Comparison of ENCODE assay signal across 26 cellular contexts in the genomic region with DNA sequence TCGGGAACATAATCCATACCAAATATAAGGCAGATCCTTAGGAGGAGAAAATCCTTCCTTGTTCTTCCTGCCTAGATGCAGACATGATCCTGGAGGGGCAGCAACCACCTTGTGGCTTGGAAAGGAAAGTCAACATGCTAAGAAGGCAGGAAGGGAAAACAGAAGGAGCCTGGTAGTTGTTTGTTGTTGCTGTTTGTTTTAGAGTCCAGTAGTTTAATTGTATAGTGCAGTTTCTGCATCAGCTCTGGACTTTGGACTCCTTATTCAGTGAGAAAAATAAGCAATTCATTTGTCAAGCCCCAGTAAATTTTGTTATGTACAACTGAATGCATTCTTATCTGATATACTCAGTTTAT. TPM values are rescaled to one million over a fixed set of nuclear protein-coding genes. Genes with fewer than 3 reads are reported as not detected.
DNase-seq lines count a peak whose midpoint lies in the region; ATAC-seq, FAIRE-seq and TF ChIP-seq lines count a peak whose summit lies in the region.
"Had no signal": no experiment of that assay in that cellular context is flagged by ENCODE, and none has a peak within 500 bp of the region (broad histone marks: within the 10 kb centered on the region; RNA-seq: fewer than 3 reads in every experiment).

No MANE protein-coding gene starts in this region.

- H3K27ac ChIP-seq in GM23338 (ENCODE audit: low read depth) (no peak overlapping the region), brain microvascular endothelial cell (no peak overlapping the region), kidney (ENCODE audit: low read depth in 2 of 2, low read length in 2 of 2) (peak overlapping the region; percentile 19 to 51), small intestine (ENCODE audit: low read depth in 1 of 2, low read length in 1 of 2) (peak overlapping the region in 1 of 2 donors; percentile 17), right atrium auricular region (no peak overlapping the region)
- H3K27ac ChIP-seq: neutrophil, prostate gland, SJSA1 had no signal

- H3K9me3 ChIP-seq in kidney (ENCODE audit: control insufficient read depth in 1 of 2, low read length in 2 of 2): no peaks in the 10 kb centered on the region
- H3K9me3 ChIP-seq in small intestine (ENCODE audit: control insufficient read depth, low read depth): no peaks in the 10 kb centered on the region
- H3K9me3 ChIP-seq in right atrium auricular region: no peaks in the 10 kb centered on the region
- H3K9me3 ChIP-seq: neutrophil, prostate gland, SJSA1, testis had no signal

- H3K4me3 Mint-ChIP-seq in GM23338: no peak overlapping the region
- H3K4me3 Mint-ChIP-seq: CD4-positive, CD25-positive, alpha-beta regulatory T cell; IgD-negative memory B cell; memory B cell had no signal

- TF ChIP-seq CTCF in GM23338 (conservative IDR thresholded peaks at IDR 0.05; ENCODE audit: low read depth in 2 of 2) (0 out of 4 replicates have a peak, but pooled peaks of 1 of the 2 experiments have one; percentile 7), brain microvascular endothelial cell (IDR thresholded peaks at IDR 0.05; ENCODE audit: low read depth, low read length, missing control alignments) (peak; percentile 23), kidney (IDR thresholded peaks at IDR 0.05; ENCODE audit: borderline replicate concordance, extremely low read depth, insufficient read depth) (peak; percentile 17), right atrium auricular region (IDR thresholded peaks at IDR 0.05) (no peak)

- H4K20me1 ChIP-seq in GM23338 (replicated peaks; ENCODE audit: insufficient read depth): no peaks in the 10 kb centered on the region

- H3K4me1 Mint-ChIP-seq in GM23338: peaks cover under 1% of the 10 kb centered on the region; the same call in 1 of the 3 replicates
- H3K4me1 Mint-ChIP-seq: IgD-negative memory B cell, memory B cell had no signal

- DNase-seq in GM23338 (ENCODE audit: low spot score): peak; percentile 35
- no peak for DNase-seq in brain microvascular endothelial cell
- no peak for DNase-seq in kidney
- DNase-seq in small intestine: peak; percentile 68
- DNase-seq in right atrium auricular region (ENCODE audit: low spot score): no peak
- no peak for DNase-seq in activated naive CD4-positive, alpha-beta T cell treated with anti-CD3 and anti-CD28 coated beads, Interleukin-2, amount 50 U/mL, for 72 hours (ENCODE audit: low spot score in 2 of 2)
- DNase-seq: activated CD4-positive, CD25-positive, alpha-beta regulatory T cell treated with anti-CD3 and anti-CD28 coated beads, Interleukin-2, amount 50 U/mL, for 72 hours; activated gamma-delta T cell treated with Interleukin-2 at 50 U/mL for 16 hours; CD4-positive, CD25-positive, alpha-beta regulatory T cell; GOT3; head of caudate nucleus; left cardiac atrium; NCI-H2029 treated with DMSO at 0.1 percent for 48 hours; NCI-H226; NCI-H748 treated with DMSO at 0.1 percent for 48 hours; stimulated activated naive CD4-positive, alpha-beta T cell treated with Interleukin-2 at 50 U/mL for 16 hours; T-helper 1 cell; testis had no signal

- no peak overlapping the region for H3K4me3 ChIP-seq in GM23338
- H3K4me3 ChIP-seq in brain microvascular endothelial cell (ENCODE audit: low read depth, low read length): no peak overlapping the region
- no peak overlapping the region for H3K4me3 ChIP-seq in kidney (ENCODE audit: low read length in 2 of 2)
- no peak overlapping the region for H3K4me3 ChIP-seq in small intestine (ENCODE audit: low read depth in 1 of 2, low read length in 2 of 2)
- H3K4me3 ChIP-seq in right atrium auricular region: no peak overlapping the region
- H3K4me3 ChIP-seq: prostate gland, SJSA1, testis had no signal

- 0 out of 2 replicates have a peak overlapping the region, but pooled peaks have one; percentile 52 for H2AFZ ChIP-seq in GM23338

- H3K9me2 ChIP-seq in GM23338 (ENCODE audit: insufficient read depth): no peaks in the 10 kb centered on the region

- no peaks in the 10 kb centered on the region for H3K27me3 ChIP-seq in GM23338 (ENCODE audit: insufficient read depth)
- no peaks in the 10 kb centered on the region for H3K27me3 ChIP-seq in brain microvascular endothelial cell (replicated peaks)
- no peaks in the 10 kb centered on the region for H3K27me3 ChIP-seq in small intestine (ENCODE audit: control insufficient read depth in 2 of 2, insufficient read depth in 2 of 2, low read length in 2 of 2)
- no peaks in the 10 kb centered on the region for H3K27me3 ChIP-seq in right atrium auricular region
- H3K27me3 ChIP-seq: neutrophil, SJSA1, testis had no signal

- ATAC-seq in GM23338 (peak; percentile 27; the same call in 2 of the 3 replicates), HG03565 (IDR thresholded peaks at IDR 0.05; ENCODE audit: unreplicated experiment) (no peak)
- ATAC-seq in activated naive CD4-positive, alpha-beta T cell treated with anti-CD3 and anti-CD28 coated beads, Interleukin-2, amount 50 U/mL, for 72 hours: no peak
- ATAC-seq: left cardiac atrium had no signal

- H3K36me3 ChIP-seq in GM23338 (ENCODE audit: insufficient read depth) (no peaks in the 10 kb centered on the region), brain microvascular endothelial cell (replicated peaks) (no peaks in the 10 kb centered on the region), kidney (ENCODE audit: control insufficient read depth in 1 of 2, insufficient read depth in 2 of 2, low read length in 2 of 2) (no peaks in the 10 kb centered on the region), small intestine (ENCODE audit: control insufficient read depth in 2 of 2, insufficient read depth in 2 of 2, low read length in 2 of 2) (no peaks in the 10 kb centered on the region), right atrium auricular region (no peaks in the 10 kb centered on the region)
- H3K36me3 ChIP-seq: neutrophil, prostate gland, SJSA1 had no signal

- 46 to 62% (median 55%) methylated on average over 1 of the region's 1 CpG for WGBS in small intestine, 3 donors

- in situ Hi-C loops in brain microvascular endothelial cell (cut with HindIII; ENCODE audit: low pct_ligation_motif_present, low sequenced_read_pairs): no loop called here

- H3K4me2 ChIP-seq in GM23338: no peak overlapping the region

- H3K4me1 ChIP-seq in GM23338 (ENCODE audit: insufficient read depth): 0 out of 2 replicates have a peak, but pooled peaks cover under 1% of the 10 kb centered on the region
- peaks cover 7% of the 10 kb centered on the region in 2 donors for H3K4me1 ChIP-seq in kidney (ENCODE audit: control insufficient read depth in 1 of 2, insufficient read depth in 1 of 2, low read depth in 1 of 2, low read length in 2 of 2)
- H3K4me1 ChIP-seq in small intestine (ENCODE audit: control insufficient read depth in 2 of 2, insufficient read depth in 1 of 2, low read depth in 1 of 2, low read length in 1 of 2): peaks cover 4% of the 10 kb centered on the region in 2 donors
- H3K4me1 ChIP-seq in right atrium auricular region: no peaks in the 10 kb centered on the region
- H3K4me1 ChIP-seq: prostate gland had no signal

- H3K9me3 Mint-ChIP-seq in GM23338: no peaks in the 10 kb centered on the region
- no peaks in the 10 kb centered on the region for H3K9me3 Mint-ChIP-seq in activated naive CD4-positive, alpha-beta T cell treated with anti-CD3 and anti-CD28 coated beads, Interleukin-2, amount 50 U/mL, for 72 hours
- H3K9me3 Mint-ChIP-seq: memory B cell had no signal

- no peak overlapping the region for H3K27ac Mint-ChIP-seq in GM23338
- H3K27ac Mint-ChIP-seq in activated naive CD4-positive, alpha-beta T cell treated with anti-CD3 and anti-CD28 coated beads, Interleukin-2, amount 50 U/mL, for 72 hours: no peak overlapping the region
- H3K27ac Mint-ChIP-seq: CD4-positive, CD25-positive, alpha-beta regulatory T cell; IgD-negative memory B cell; memory B cell had no signal

- H3F3A ChIP-seq in GM23338 (replicated peaks; ENCODE audit: low read depth): no peaks in the 10 kb centered on the region

- no peaks in the 10 kb centered on the region for H3K36me3 Mint-ChIP-seq in GM23338 (ENCODE audit: low read depth)
- no peaks in the 10 kb centered on the region for H3K36me3 Mint-ChIP-seq in activated naive CD4-positive, alpha-beta T cell treated with anti-CD3 and anti-CD28 coated beads, Interleukin-2, amount 50 U/mL, for 72 hours
- H3K36me3 Mint-ChIP-seq: CD4-positive, CD25-positive, alpha-beta regulatory T cell; IgD-negative memory B cell; memory B cell had no signal

- H3K9ac ChIP-seq in kidney (ENCODE audit: low read length in 2 of 2): no peak overlapping the region

- peaks cover 2% of the 10 kb centered on the region for H3K27me3 Mint-ChIP-seq in GM23338 (ENCODE audit: insufficient read depth, low read depth, poor library complexity)

- intact Hi-C loops in kidney (cut with DNase I): no loop called here

- FAIRE-seq in kidney (lab: Jason Lieb, UNC) (no peak), small intestine (lab: Jason Lieb, UNC) (no peak)
- FAIRE-seq: TTC549, urothelium cell line had no signal

- no peaks in the 10 kb centered on the region for H3K79me2 ChIP-seq in GM23338 (replicated peaks; ENCODE audit: insufficient read depth)

TF ChIP-seq in GM23338, 12 proteins besides CTCF, POLR2A, EP300 and RAD21 (continues in another document):
- TF ChIP-seq STAT1 (IDR thresholded peaks at IDR 0.05; ENCODE audit: unreplicated experiment) (no peak), EZH2phosphoT487 (IDR thresholded peaks at IDR 0.05; ENCODE audit: unreplicated experiment) (no peak), EZH2 (IDR thresholded peaks at IDR 0.05; ENCODE audit: low read depth, unreplicated experiment) (no peak), ZNF114 (CRISPR knock-in tag; IDR thresholded peaks at IDR 0.05) (no peak), NANOG (IDR thresholded peaks at IDR 0.05; ENCODE audit: borderline replicate concordance) (no peak), CREB1 (CRISPR knock-in tag; IDR thresholded peaks at IDR 0.05; ENCODE audit: low read depth) (no peak), ZNF331 (CRISPR knock-in tag; IDR thresholded peaks at IDR 0.05; ENCODE audit: low read depth) (no peak)

RNA-seq across cellular contexts. Expression of a gene that starts 45.7 kb away (rescaled TPM):
- total RNA-seq in GM23338 (2014; rRNA removed; shearing (Covaris generic)): 15.1 and 17.4 TPM in 2 replicates
- polyA plus RNA-seq in GM23338 (2016; fragmentation: Nextera tagmentation; extraction: Ambion mirVana) (6.2 and 9.3 TPM in 2 replicates), kidney (ENCODE audit: insufficient read depth, low read depth, low replicate concordance) (17.9 TPM), small intestine (10 to 100 TPM; 22.8 to 85.9 (median 79.6) TPM)
- total RNA-seq in kidney (42.5 TPM), right atrium auricular region (10 to 100 TPM; 13.1 to 30.3 TPM)
- total RNA-seq in activated naive CD4-positive, alpha-beta T cell treated with anti-CD3 and anti-CD28 coated beads, Interleukin-2, amount 50 U/mL, for 72 hours: 10 to 100 TPM; 17.2 to 19.3 TPM

RNA-seq across cellular contexts. Expression of a gene that starts 48.8 kb away (rescaled TPM):
- 35.1 and 43.9 TPM in 2 replicates for total RNA-seq in GM23338 (2014; rRNA removed; shearing (Covaris generic))
- polyA plus RNA-seq in GM23338 (2016; fragmentation: Nextera tagmentation; extraction: Ambion mirVana) (69.8 and 73.5 TPM in 2 replicates), kidney (ENCODE audit: insufficient read depth, low read depth, low replicate concordance) (107 TPM), small intestine (10 to 100 TPM; 14.2 to 44.7 (median 29.5) TPM)
- total RNA-seq in kidney (127 TPM), right atrium auricular region (1 to 10 TPM; 2.1 to 2.7 TPM)
- total RNA-seq in activated naive CD4-positive, alpha-beta T cell treated with anti-CD3 and anti-CD28 coated beads, Interleukin-2, amount 50 U/mL, for 72 hours: 10 to 100 TPM; 46.2 to 76.0 TPM

Comparison
In these comparisons a context has a peak if more than half of its experiments do, and no peak if none do; other contexts are left out.
1. DNase-seq: peak in GM23338 (single experiment) and small intestine (single experiment); none in brain microvascular endothelial cell (single experiment), kidney (single experiment), right atrium auricular region (single experiment) and activated naive CD4-positive, alpha-beta T cell treated with anti-CD3 and anti-CD28 coated beads, Interleukin-2, amount 50 U/mL, for 72 hours (0 of 2).
2. H3K27ac ChIP-seq: peak in kidney (2 of 2); none in GM23338 (single experiment), brain microvascular endothelial cell (single experiment) and right atrium auricular region (0 of 2).
3. CTCF ChIP-seq: peak in brain microvascular endothelial cell (single experiment) and kidney (single experiment); none in right atrium auricular region (0 of 2).